15 cellular contexts compared by ENCODE assay signal in the genomic region with DNA sequence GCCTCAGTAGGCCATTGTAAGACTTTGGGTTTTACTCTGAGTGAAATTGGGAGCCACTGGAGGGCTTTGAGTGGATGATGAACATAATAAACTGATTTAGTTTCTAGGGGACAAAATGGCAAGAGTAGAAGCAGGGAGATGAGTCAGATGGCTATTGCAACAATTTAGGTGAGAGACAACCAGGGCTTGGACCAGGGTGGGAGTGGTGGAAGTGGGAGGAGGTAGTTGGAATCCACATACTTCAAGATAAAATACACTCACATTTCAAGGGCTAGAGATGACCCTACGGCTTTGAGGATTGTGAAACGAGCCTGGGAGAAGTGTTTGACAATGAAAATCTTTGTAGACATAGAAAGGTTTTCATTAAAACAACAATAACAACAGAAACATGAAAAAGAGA.
DNase-seq lines count a peak whose midpoint lies in the region; TF ChIP-seq lines count a peak whose summit lies in the region.
"Had no signal": no experiment of that assay in that cellular context is flagged by ENCODE, and none has a peak within 500 bp of the region (broad histone marks: within the 10 kb centered on the region; RNA-seq: fewer than 3 reads in every experiment).

No MANE protein-coding gene starts in this region.

- H3K4me3 ChIP-seq in GM23248 (no peak overlapping the region), endodermal cell (ENCODE audit: low read length) (peak overlapping the region; percentile 31), foreskin fibroblast (ENCODE audit: low read depth in 1 of 2, low read length in 2 of 2) (no peak overlapping the region), SK-N-SH (ENCODE audit: low read depth in 2 of 2, low read length in 1 of 2) (no peak overlapping the region)
- H3K4me3 ChIP-seq: BLaER1 treated with 17β-estradiol and CSF1 and Interleukin-3, amounts not matched to agents 10 nM and 100 nM; GM23338 had no signal

- H3F3A ChIP-seq in GM23248 (ENCODE audit: insufficient read depth) (no peaks in the 10 kb centered on the region), SK-N-SH (replicated peaks; ENCODE audit: insufficient read depth) (no peaks in the 10 kb centered on the region)

- TF ChIP-seq EP300 in SK-N-SH (IDR thresholded peaks at IDR 0.05; ENCODE audit: borderline replicate concordance in 1 of 2, low read depth in 1 of 2, low read length in 1 of 2), result no peak

- no peaks in the 10 kb centered on the region for H3K79me2 ChIP-seq in GM23248 (ENCODE audit: insufficient read depth)
- H3K79me2 ChIP-seq in SK-N-SH (ENCODE audit: insufficient read depth), result no peaks in the 10 kb centered on the region

- no peaks in the 10 kb centered on the region for H4K20me1 ChIP-seq in GM23248 (ENCODE audit: insufficient read depth)
- no peaks in the 10 kb centered on the region for H4K20me1 ChIP-seq in SK-N-SH (ENCODE audit: insufficient read depth)
- H4K20me1 ChIP-seq: BLaER1 treated with 17β-estradiol and CSF1 and Interleukin-3, amounts not matched to agents 10 nM and 100 nM had no signal

- H3K9me2 ChIP-seq in GM23248 (ENCODE audit: insufficient read depth) (no peaks in the 10 kb centered on the region), SK-N-SH (no peaks in the 10 kb centered on the region)

- H3K36me3 Mint-ChIP-seq in endodermal cell (ENCODE audit: low read depth) (no peaks in the 10 kb centered on the region), progenitor cell of endocrine pancreas (ENCODE audit: insufficient read depth) (no peaks in the 10 kb centered on the region)
- H3K36me3 Mint-ChIP-seq: CD4-positive, CD25-positive, alpha-beta regulatory T cell had no signal

- POLR2A ChIA-PET in SK-N-SH (lab: Yijun Ruan, JAX), result no interaction called here

- no peak overlapping the region for H3K4me2 ChIP-seq in GM23248 (ENCODE audit: unreplicated experiment)
- no peak overlapping the region for H3K4me2 ChIP-seq in SK-N-SH
- H3K4me2 ChIP-seq: BLaER1 treated with 17β-estradiol and CSF1 and Interleukin-3, amounts not matched to agents 10 nM and 100 nM; GM23338 had no signal

- H3K27ac Mint-ChIP-seq in endodermal cell (no peak overlapping the region), progenitor cell of endocrine pancreas (no peak overlapping the region)
- H3K27ac Mint-ChIP-seq: CD4-positive, CD25-positive, alpha-beta regulatory T cell; GM23338 had no signal

- in situ Hi-C loops in GM23248 (cut with MboI), result no loop called here

- H3K4me1 Mint-ChIP-seq in endodermal cell (peaks cover 12% of the 10 kb centered on the region), progenitor cell of endocrine pancreas (ENCODE audit: low read depth) (peaks cover 6% of the 10 kb centered on the region)
- H3K4me1 Mint-ChIP-seq: CD4-positive, CD25-positive, alpha-beta regulatory T cell; GM23338 had no signal

- H3K27me3 Mint-ChIP-seq in endodermal cell (ENCODE audit: insufficient read depth) (no peaks in the 10 kb centered on the region), progenitor cell of endocrine pancreas (no peaks in the 10 kb centered on the region)

- H3K9me3 ChIP-seq in GM23248 (ENCODE audit: low read depth), result no peaks in the 10 kb centered on the region
- H3K9me3 ChIP-seq in endodermal cell (ENCODE audit: control insufficient read depth, low read length), result peaks cover 30% of the 10 kb centered on the region
- H3K9me3 ChIP-seq in SK-N-SH, result no peaks in the 10 kb centered on the region
- H3K9me3 ChIP-seq: BLaER1 treated with 17β-estradiol and CSF1 and Interleukin-3, amounts not matched to agents 10 nM and 100 nM had no signal

- H3K27ac ChIP-seq in GM23248, result no peak overlapping the region
- no peak overlapping the region for H3K27ac ChIP-seq in endodermal cell (ENCODE audit: low read depth, low read length)
- H3K27ac ChIP-seq in SK-N-SH (ENCODE audit: low read depth in 2 of 2, low read length in 1 of 2), result no peak overlapping the region
- H3K27ac ChIP-seq: BLaER1 treated with 17β-estradiol and CSF1 and Interleukin-3, amounts not matched to agents 10 nM and 100 nM had no signal

- H3K36me3 ChIP-seq in GM23248 (ENCODE audit: low read depth) (no peaks in the 10 kb centered on the region), endodermal cell (ENCODE audit: control insufficient read depth, insufficient read depth, low read length) (no peaks in the 10 kb centered on the region), SK-N-SH (replicated peaks in 1 of 2; ENCODE audit: control insufficient read depth in 1 of 2, insufficient read depth in 2 of 2, low read length in 1 of 2) (no peaks in the 10 kb centered on the region)
- H3K36me3 ChIP-seq: BLaER1 treated with 17β-estradiol and CSF1 and Interleukin-3, amounts not matched to agents 10 nM and 100 nM had no signal

- peak overlapping the region; percentile 7; the same call in 1 of the 2 replicates for H2AFZ ChIP-seq in GM23248
- no peak overlapping the region for H2AFZ ChIP-seq in SK-N-SH (ENCODE audit: low read depth)
- H2AFZ ChIP-seq: GM23338 had no signal

- WGBS in GM23248 (ENCODE audit: low coverage in 1 of 2, low lambda C conversion rate in 2 of 2, missing lambda C conversion rate in 2 of 2), 2 experiments, result 45 to 64% methylated on average over 2 of the region's 2 CpGs
- WGBS in endodermal cell (ENCODE audit: insufficient coverage in 1 of 2, insufficient read length in 1 of 2), 2 experiments, result no CpG with 5 or more reads among the region's 2 CpGs
- WGBS in SK-N-SH (ENCODE audit: low lambda C conversion rate), result 38% methylated on average over 2 of the region's 2 CpGs

- peaks cover 6% of the 10 kb centered on the region for H3K9me3 Mint-ChIP-seq in endodermal cell
- no peaks in the 10 kb centered on the region for H3K9me3 Mint-ChIP-seq in progenitor cell of endocrine pancreas (ENCODE audit: low read depth)
- H3K9me3 Mint-ChIP-seq: GM23338 had no signal

- DNase-seq in GM23248 (peak; percentile 20), NCI-H226 (peak; percentile 90), endodermal cell (no peak), foreskin fibroblast (peak; percentile 18 to 50), SK-N-SH (no peak), NCI-H748 (lab: John Stamatoyannopoulos, UW; ENCODE audit: unreplicated experiment) (no peak), progenitor cell of endocrine pancreas (ENCODE audit: low spot score, unreplicated experiment) (no peak)
- DNase-seq in NK-92 treated with Interleukin-12 subunit alpha and Interleukin-12 subunit beta, amount 100 ng/mL, for 24 hours (lab: John Stamatoyannopoulos, UW), result no peak
- DNase-seq: ACHN; Calu3; CD4-positive, CD25-positive, alpha-beta regulatory T cell; DMS 273 treated with DMSO at 0.1 percent for 48 hours; H7 had no signal

- TF ChIP-seq RAD21 in SK-N-SH (IDR thresholded peaks at IDR 0.05; ENCODE audit: low read length), result no peak

- TF ChIP-seq CTCF in endodermal cell (conservative IDR thresholded peaks at IDR 0.05), result no peak
- no peak for TF ChIP-seq CTCF in foreskin fibroblast (IDR thresholded peaks at IDR 0.05; ENCODE audit: low read depth, low read length)
- no peak for TF ChIP-seq CTCF in SK-N-SH (IDR thresholded peaks at IDR 0.05)
- no peak for TF ChIP-seq CTCF in progenitor cell of endocrine pancreas (IDR thresholded peaks at IDR 0.05; ENCODE audit: unreplicated experiment)

- H3K27me3 ChIP-seq in GM23248 (replicated peaks; ENCODE audit: insufficient read depth) (no peaks in the 10 kb centered on the region), endodermal cell (ENCODE audit: control insufficient read depth, insufficient read depth, low read length, poor library complexity, severe bottlenecking) (no peaks in the 10 kb centered on the region), SK-N-SH (ENCODE audit: insufficient read depth) (no peaks in the 10 kb centered on the region)
- H3K27me3 ChIP-seq: BLaER1 treated with 17β-estradiol and CSF1 and Interleukin-3, amounts not matched to agents 10 nM and 100 nM had no signal

- H3K4me3 Mint-ChIP-seq in endodermal cell, result no peak overlapping the region
- H3K4me3 Mint-ChIP-seq in progenitor cell of endocrine pancreas (ENCODE audit: low read depth), result no peak overlapping the region
- H3K4me3 Mint-ChIP-seq: CD4-positive, CD25-positive, alpha-beta regulatory T cell; GM23338 had no signal

- H3K4me1 ChIP-seq in GM23248 (ENCODE audit: insufficient read depth), result no peaks in the 10 kb centered on the region; the same call in 1 of the 2 replicates
- H3K4me1 ChIP-seq in endodermal cell (ENCODE audit: control insufficient read depth, insufficient read depth, low read length), result no peaks in the 10 kb centered on the region
- H3K4me1 ChIP-seq in SK-N-SH (ENCODE audit: control insufficient read depth in 1 of 2, insufficient read depth in 2 of 2, low read depth in 1 of 2, low read length in 1 of 2), result peaks cover 0 to 9% of the 10 kb centered on the region in 2 experiments; a peak in 2 of 4 replicates
- H3K4me1 ChIP-seq: BLaER1 treated with 17β-estradiol and CSF1 and Interleukin-3, amounts not matched to agents 10 nM and 100 nM had no signal

- CTCF ChIA-PET in SK-N-SH (lab: Yijun Ruan, JAX), result no interaction called here

- H3K9ac ChIP-seq in GM23248 (no peak overlapping the region), endodermal cell (ENCODE audit: extremely low read depth, low read length, poor library complexity, severe bottlenecking) (no peak overlapping the region), SK-N-SH (no peak overlapping the region)
- H3K9ac ChIP-seq: BLaER1 treated with 17β-estradiol and CSF1 and Interleukin-3, amounts not matched to agents 10 nM and 100 nM had no signal

TF ChIP-seq in SK-N-SH, 30 proteins besides CTCF, POLR2A, EP300 and RAD21 (continues in another document):
- no peak for TF ChIP-seq YY1 (IDR thresholded peaks at IDR 0.05; ENCODE audit: low read depth)
- TF ChIP-seq RFX5 (IDR thresholded peaks at IDR 0.05; ENCODE audit: low read length), result no peak
- no peak for TF ChIP-seq POLR2AphosphoS5 (IDR thresholded peaks at IDR 0.05; ENCODE audit: low read depth, low read length)

Comparison
In these comparisons a context has a peak if more than half of its experiments do, and no peak if none do; other contexts are left out.
1. DNase-seq: peak in GM23248 (single experiment), NCI-H226 (single experiment) and foreskin fibroblast (2 of 2); none in endodermal cell (single experiment), NK-92 treated with Interleukin-12 subunit alpha and Interleukin-12 subunit beta, amount 100 ng/mL, for 24 hours (single experiment), SK-N-SH (single experiment), NCI-H748 (single experiment) and progenitor cell of endocrine pancreas (single experiment).